8 cellular contexts compared by ENCODE assay signal in genomic region chr5:175534070-175534932, GRCh38. TPM values are rescaled to one million over a fixed set of nuclear protein-coding genes. Genes with fewer than 3 reads are reported as not detected.
DNase-seq lines count a peak whose midpoint lies in the region; ATAC-seq and TF ChIP-seq lines count a peak whose summit lies in the region.

No MANE protein-coding gene starts in this region.

- intact Hi-C loops in Right ventricle myocardium inferior (cut with DNase I), result loop anchor here (2.0 kb wide), 2 partner anchors 122 to 184 kb away; no protein-coding TSS in a partner anchor
- intact Hi-C loops in posterior cingulate gyrus (cut with DNase I), result loop anchor here (5.0 kb wide), 1 partner anchor 193 kb away; no protein-coding TSS in a partner anchor

- peaks cover 45% of the 10 kb centered on the region for H3K4me1 Mint-ChIP-seq in activated naive CD4-positive, alpha-beta T cell treated with anti-CD3 and anti-CD28 coated beads, Interleukin-2, amount 50 U/mL, for 24 hours

- DNase-seq in GM12864 (ENCODE audit: low read depth) (peak; percentile 26), NCI-H1048 (lab: John Stamatoyannopoulos, UW) (peak; percentile 18), SKM-1 (lab: John Stamatoyannopoulos, UW; ENCODE audit: unreplicated experiment) (peak; percentile 75), Right ventricle myocardium inferior (ENCODE audit: missing footprints) (peak; percentile 94), posterior cingulate gyrus (peak; percentile 74 to 98 (median 85)), ureter (ENCODE audit: low spot score) (peak; percentile 86)

- H3K27ac Mint-ChIP-seq in activated naive CD4-positive, alpha-beta T cell treated with anti-CD3 and anti-CD28 coated beads, Interleukin-2, amount 50 U/mL, for 24 hours, result no peak overlapping the region

- no peaks in the 10 kb centered on the region for H3K9me3 Mint-ChIP-seq in activated naive CD4-positive, alpha-beta T cell treated with anti-CD3 and anti-CD28 coated beads, Interleukin-2, amount 50 U/mL, for 24 hours

- H3K36me3 Mint-ChIP-seq in activated naive CD4-positive, alpha-beta T cell treated with anti-CD3 and anti-CD28 coated beads, Interleukin-2, amount 50 U/mL, for 24 hours, result peaks cover 15% of the 10 kb centered on the region

- ATAC-seq in HG02588 (IDR thresholded peaks at IDR 0.05; ENCODE audit: unreplicated experiment) (peak; percentile 95), Right ventricle myocardium inferior (peak; percentile 95)

- H3K4me3 Mint-ChIP-seq in activated naive CD4-positive, alpha-beta T cell treated with anti-CD3 and anti-CD28 coated beads, Interleukin-2, amount 50 U/mL, for 24 hours, result peak overlapping the region; percentile 73

- H3K27me3 Mint-ChIP-seq in activated naive CD4-positive, alpha-beta T cell treated with anti-CD3 and anti-CD28 coated beads, Interleukin-2, amount 50 U/mL, for 24 hours, result no peaks in the 10 kb centered on the region

- peak; percentile 98 for TF ChIP-seq CTCF in GM12864 (IDR thresholded peaks at IDR 0.05; ENCODE audit: low read depth, low read length, missing control alignments)

- no peak overlapping the region for H3K4me3 ChIP-seq in GM12864 (ENCODE audit: low read depth, low read length)

RNA-seq across cellular contexts. Expression of gene SFXN1, which starts 55.9 kb away (rescaled TPM):
- total RNA-seq in Right ventricle myocardium inferior, result 34.5 TPM
- 36.4 TPM for total RNA-seq in ureter

Comparison
In these comparisons a context has a peak if more than half of its experiments do, and no peak if none do; other contexts are left out.
1. DNase-seq: peak in every context shown above with its lines; median percentile 94 in Right ventricle myocardium inferior; 86 in ureter; 85 in posterior cingulate gyrus; 75 in SKM-1; 26 in GM12864; 18 in NCI-H1048.